Comparison of ENCODE assay signal across 10 cellular contexts in the genomic region with DNA sequence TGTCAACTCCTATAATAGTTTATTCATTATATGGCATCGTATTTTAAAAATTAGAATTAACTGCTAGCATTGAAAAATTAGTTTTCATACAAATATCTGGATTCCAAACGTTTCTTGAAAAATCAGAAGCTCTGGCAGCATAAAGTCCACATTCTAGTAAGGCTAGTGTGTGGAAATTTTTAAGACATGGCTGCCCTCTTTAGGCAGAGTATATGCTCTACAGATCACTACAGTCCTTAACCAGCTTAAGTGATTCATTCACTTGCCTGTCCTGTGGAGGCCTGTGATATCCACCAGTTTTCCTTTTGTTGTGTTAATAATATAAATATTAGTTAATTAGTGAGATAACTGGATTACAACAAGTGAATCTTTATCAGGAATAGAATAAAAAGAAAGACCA.
A peak's percentile ranks its signal among the peaks of the same experiment; 100 is the strongest.
DNase-seq lines count a peak whose midpoint lies in the region; ATAC-seq and TF ChIP-seq lines count a peak whose summit lies in the region.
"Had no signal": no experiment of that assay in that cellular context is flagged by ENCODE, and none has a peak within 500 bp of the region (broad histone marks: within the 10 kb centered on the region; RNA-seq: fewer than 3 reads in every experiment).

No MANE protein-coding gene starts in this region.

- no peaks in the 10 kb centered on the region for H3K4me1 Mint-ChIP-seq in CD8-positive, alpha-beta T cell (ENCODE audit: low read depth)
- H3K4me1 Mint-ChIP-seq: B cell had no signal

- H3K9me3 ChIP-seq in CD8-positive, alpha-beta T cell (ENCODE audit: low read length) = no peaks in the 10 kb centered on the region

- H3K4me3 Mint-ChIP-seq in CD8-positive, alpha-beta T cell = no peak overlapping the region
- H3K4me3 Mint-ChIP-seq: B cell had no signal

- peak; percentile 49 for TF ChIP-seq CTCF in retinal pigment epithelial cell (conservative IDR thresholded peaks at IDR 0.05; ENCODE audit: low read depth, low read length)
- TF ChIP-seq CTCF in CD8-positive, alpha-beta T cell (IDR thresholded peaks at IDR 0.05) = no peak

- H3K9me3 Mint-ChIP-seq in CD8-positive, alpha-beta T cell = no peaks in the 10 kb centered on the region

- H3K27me3 Mint-ChIP-seq in CD8-positive, alpha-beta T cell (ENCODE audit: low read depth) = peaks cover 2% of the 10 kb centered on the region
- H3K27me3 Mint-ChIP-seq: B cell had no signal

- CTCF ChIA-PET in CD8-positive, alpha-beta T cell (lab: Charles Lee) = no interaction called here

- ATAC-seq in CD8-positive, alpha-beta T cell = no peak

- intact Hi-C loops in CD8-positive, alpha-beta T cell (cut with DNase I, micrococcal nuclease) = no loop called here

- no peaks in the 10 kb centered on the region for H3K36me3 ChIP-seq in CD8-positive, alpha-beta T cell (ENCODE audit: insufficient read depth, low read length)

- no peaks in the 10 kb centered on the region for H3K36me3 Mint-ChIP-seq in CD8-positive, alpha-beta T cell

- H3K4me1 ChIP-seq in CD8-positive, alpha-beta T cell (ENCODE audit: insufficient read depth, low read length) = no peaks in the 10 kb centered on the region

- no peak overlapping the region for H3K27ac ChIP-seq in CD8-positive, alpha-beta T cell (ENCODE audit: low read depth, low read length)
- H3K27ac ChIP-seq: skin epidermis had no signal

- no peak overlapping the region for H3K4me3 ChIP-seq in retinal pigment epithelial cell (ENCODE audit: low read length)
- no peak overlapping the region for H3K4me3 ChIP-seq in CD8-positive, alpha-beta T cell (ENCODE audit: low read depth, low read length)
- H3K4me3 ChIP-seq: skin epidermis had no signal

- no peak overlapping the region for H3K27ac Mint-ChIP-seq in CD8-positive, alpha-beta T cell
- H3K27ac Mint-ChIP-seq: B cell had no signal

- H3K27me3 ChIP-seq in CD8-positive, alpha-beta T cell (ENCODE audit: insufficient read depth, low read length) = no peaks in the 10 kb centered on the region

- peak; percentile 46 for DNase-seq in NCI-H1092 treated with DMSO at 0.1 percent for 48 hours (lab: John Stamatoyannopoulos, UW)
- DNase-seq in NCI-H1092 (lab: John Stamatoyannopoulos, UW) = no peak
- peak; percentile 6 for DNase-seq in NCI-H82 treated with DMSO at 0.1 percent for 48 hours (lab: John Stamatoyannopoulos, UW; ENCODE audit: unreplicated experiment)
- DNase-seq in epidermal melanocyte (ENCODE audit: insufficient read length, low spot score) = peak; percentile 16
- peak; percentile 25 for DNase-seq in retinal pigment epithelial cell (ENCODE audit: low read depth)
- DNase-seq in activated CD8-positive, alpha-beta memory T cell treated with anti-CD3 and anti-CD28 coated beads, Interleukin-2, amount 50 U/mL, for 48 hours = no peak
- no peak for DNase-seq in activated CD8-positive, alpha-beta memory T cell treated with anti-CD3 and anti-CD28 coated beads for 24 hours
- DNase-seq in CD8-positive, alpha-beta T cell = no peak

- POLR2A ChIA-PET in CD8-positive, alpha-beta T cell (lab: Charles Lee) = no interaction called here

Comparison
In these comparisons a context has a peak if more than half of its experiments do, and no peak if none do; other contexts are left out.
1. DNase-seq: peak in NCI-H1092 treated with DMSO at 0.1 percent for 48 hours (single experiment), NCI-H82 treated with DMSO at 0.1 percent for 48 hours (single experiment), epidermal melanocyte (single experiment) and retinal pigment epithelial cell (single experiment); none in NCI-H1092 (single experiment), activated CD8-positive, alpha-beta memory T cell treated with anti-CD3 and anti-CD28 coated beads, Interleukin-2, amount 50 U/mL, for 48 hours (single experiment), activated CD8-positive, alpha-beta memory T cell treated with anti-CD3 and anti-CD28 coated beads for 24 hours (single experiment) and CD8-positive, alpha-beta T cell (0 of 7).